ENCODE assay signal across 15 cellular contexts in the genomic region with DNA sequence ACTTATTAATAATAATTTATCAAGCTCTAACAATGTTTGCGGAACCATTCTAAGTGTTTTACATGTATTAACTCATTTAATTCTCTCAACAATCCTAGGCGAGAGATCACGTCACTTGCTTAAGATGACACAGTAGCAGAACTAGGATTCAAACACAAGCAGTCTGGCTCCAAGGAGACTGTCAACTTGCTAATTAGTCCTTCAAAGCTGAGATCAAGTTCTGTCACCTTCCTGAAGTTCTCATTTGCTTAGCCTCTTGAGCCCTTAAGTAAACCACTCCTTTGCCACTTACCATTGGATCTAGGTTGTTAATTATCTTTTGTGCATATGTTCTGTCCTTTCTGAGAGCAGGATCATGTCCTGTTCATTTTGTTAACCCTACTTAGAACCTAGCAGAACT. TPM values are rescaled to one million over a fixed set of nuclear protein-coding genes. Genes with fewer than 3 reads are reported as not detected.
DNase-seq lines count a peak whose midpoint lies in the region; ATAC-seq and TF ChIP-seq lines count a peak whose summit lies in the region.
"Had no signal": no experiment of that assay in that cellular context is flagged by ENCODE, and none has a peak within 500 bp of the region (broad histone marks: within the 10 kb centered on the region; RNA-seq: fewer than 3 reads in every experiment).

No MANE protein-coding gene starts in this region.

- intact Hi-C loops in upper lobe of right lung (cut with DNase I) = loop anchor here (10.0 kb wide), 1 partner anchor 90 kb away; no protein-coding TSS in a partner anchor
- intact Hi-C loops in CD14-positive monocyte (cut with micrococcal nuclease) = loop anchor here (2.0 to 10.0 kb wide), 2 partner anchors 14 to 70 kb away; a partner anchor contains a TSS

- H3K4me1 ChIP-seq in upper lobe of right lung = peaks cover 44% of the 10 kb centered on the region

- H3K4me3 Mint-ChIP-seq in CD14-positive monocyte = no peak overlapping the region
- H3K4me3 Mint-ChIP-seq: brain had no signal

- peaks cover 40% of the 10 kb centered on the region for H3K36me3 ChIP-seq in upper lobe of right lung

- peak in 1 of 2 donors; percentile 7 for ATAC-seq in activated naive CD4-positive, alpha-beta T cell treated with anti-CD3 and anti-CD28 coated beads, Interleukin-2, amount 50 U/mL, for 72 hours
- peak; percentile 25 for ATAC-seq in upper lobe of right lung

- H3K4me3 ChIP-seq in coronary artery (peak overlapping the region; percentile 5), upper lobe of right lung (no peak overlapping the region)

- no peaks in the 10 kb centered on the region for H3K9me3 ChIP-seq in upper lobe of right lung
- H3K9me3 ChIP-seq: BE2C had no signal

- H3K27me3 Mint-ChIP-seq in CD14-positive monocyte (ENCODE audit: low read depth in 3 of 3) = peaks cover 0 to 1% (median 0%) of the 10 kb centered on the region in 3 donors
- H3K27me3 Mint-ChIP-seq: brain had no signal

- H3K36me3 Mint-ChIP-seq in activated naive CD4-positive, alpha-beta T cell treated with anti-CD3 and anti-CD28 coated beads, Interleukin-2, amount 50 U/mL, for 72 hours = peaks cover 0 to 36% of the 10 kb centered on the region in 2 donors
- peaks cover 12 to 23% of the 10 kb centered on the region in 2 donors for H3K36me3 Mint-ChIP-seq in CD14-positive monocyte
- H3K36me3 Mint-ChIP-seq: brain had no signal

- H3K9me3 Mint-ChIP-seq in activated naive CD4-positive, alpha-beta T cell treated with anti-CD3 and anti-CD28 coated beads, Interleukin-2, amount 50 U/mL, for 72 hours = peaks cover 0 to 3% of the 10 kb centered on the region in 2 donors
- H3K9me3 Mint-ChIP-seq in CD14-positive monocyte = no peaks in the 10 kb centered on the region
- H3K9me3 Mint-ChIP-seq: brain had no signal

- H3K27ac Mint-ChIP-seq in activated naive CD4-positive, alpha-beta T cell treated with anti-CD3 and anti-CD28 coated beads, Interleukin-2, amount 50 U/mL, for 72 hours = peak overlapping the region; percentile 44 to 61
- peak overlapping the region in 2 of 7 donors; percentile 57 to 66 for H3K27ac Mint-ChIP-seq in CD14-positive monocyte
- H3K27ac Mint-ChIP-seq: brain had no signal

- H3K27me3 ChIP-seq in upper lobe of right lung = no peaks in the 10 kb centered on the region
- H3K27me3 ChIP-seq: BE2C had no signal

- peaks cover 52% of the 10 kb centered on the region for H3K4me1 Mint-ChIP-seq in CD14-positive monocyte

- TF ChIP-seq CTCF in coronary artery (IDR thresholded peaks at IDR 0.05) (no peak), upper lobe of right lung (IDR thresholded peaks at IDR 0.05) (no peak), CD14-positive monocyte (IDR thresholded peaks at IDR 0.05) (no peak)

- DNase-seq in activated naive CD4-positive, alpha-beta T cell treated with anti-CD3 and anti-CD28 coated beads, Interleukin-2, amount 50 U/mL, for 72 hours (ENCODE audit: low spot score in 2 of 2) = no peak
- DNase-seq in activated naive CD4-positive, alpha-beta T cell treated with Interleukin-2 at 50 U/mL for 16 hours = no peak
- DNase-seq in NCI-H82 (lab: John Stamatoyannopoulos, UW) (peak; percentile 73), coronary artery (ENCODE audit: low spot score) (no peak), upper lobe of right lung (no peak), CD14-positive monocyte (ENCODE audit: low spot score) (no peak), activated gamma-delta T cell treated with Interleukin-2 at 50 U/mL for 16 hours (no peak)
- DNase-seq: activated CD8-positive, alpha-beta memory T cell treated with anti-CD3 and anti-CD28 coated beads for 24 hours; activated gamma-delta T cell; BE2C; glutamatergic neuron; NCI-H2081; NCI-H774; stimulated activated CD4-positive, alpha-beta T cell treated with anti-CD3 and anti-CD28 coated beads, Interleukin-4, amount 100 ng/mL, for 1 hour had no signal

- H3K27ac ChIP-seq in coronary artery (no peak overlapping the region), upper lobe of right lung (no peak overlapping the region)

RNA-seq across cellular contexts. Expression of a gene that starts 14.1 kb away (rescaled TPM):
- total RNA-seq in activated naive CD4-positive, alpha-beta T cell treated with anti-CD3 and anti-CD28 coated beads, Interleukin-2, amount 50 U/mL, for 72 hours = 100 to 1,000 TPM in 1 of 2 donors, 10 to 100 TPM in 1; 70.1 to 229 TPM
- total RNA-seq in upper lobe of right lung = 142 TPM
- 10 to 100 TPM; 56.9 to 58.5 TPM for polyA plus RNA-seq in CD14-positive monocyte
